25 cellular contexts compared by ENCODE assay signal in the genomic region with DNA sequence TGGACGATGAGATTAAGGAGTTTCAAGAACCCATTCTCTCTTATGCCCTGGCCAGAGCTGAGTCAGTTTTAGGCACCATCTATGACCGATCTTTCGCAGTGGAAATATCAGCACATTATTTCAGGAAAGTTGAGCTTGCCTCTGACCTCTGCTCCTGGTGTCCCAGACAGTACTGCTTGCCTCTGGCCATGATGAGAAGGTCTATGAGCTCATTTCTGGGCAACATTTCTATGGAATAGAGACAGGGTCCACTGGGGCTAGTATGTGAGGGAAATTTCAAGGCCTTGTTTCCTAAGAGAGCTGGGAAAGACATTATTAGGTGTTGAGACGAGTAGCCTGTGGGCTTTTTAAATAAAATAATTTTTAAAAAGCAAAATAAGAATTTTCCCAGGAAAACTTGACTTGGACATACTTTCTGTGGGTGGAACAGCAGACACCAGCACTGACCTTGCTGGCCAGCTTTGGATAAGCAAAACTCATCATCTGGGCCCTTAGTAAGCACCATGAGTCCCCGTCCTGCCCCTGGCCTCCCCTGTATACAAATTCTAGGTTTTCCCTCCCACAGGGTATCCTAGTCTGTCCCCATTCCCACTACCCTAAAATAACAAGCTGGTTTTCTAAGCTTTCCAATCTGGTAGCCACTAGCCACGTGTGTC. TPM values are rescaled to one million over a fixed set of nuclear protein-coding genes. Genes with fewer than 3 reads are reported as not detected.
"Had no signal": no experiment of that assay in that cellular context is flagged by ENCODE, and none has a peak within 500 bp of the region (broad histone marks: within the 10 kb centered on the region; RNA-seq: fewer than 3 reads in every experiment).

No MANE protein-coding gene starts in this region.

- ATAC-seq: activated CD4-positive, CD25-positive, alpha-beta regulatory T cell treated with anti-CD3 and anti-CD28 coated beads, Interleukin-2, amount 50 U/mL, for 24 hours; activated CD8-positive, alpha-beta T cell treated with anti-CD3 and anti-CD28 coated beads for 36 hours; activated T-cell treated with anti-CD3 and anti-CD28 coated beads, Interleukin-2, amount 50 U/mL, for 72 hours; K562; Panc1 had no signal

- H3K27me3 Mint-ChIP-seq: activated CD8-positive, alpha-beta T cell treated with anti-CD3 and anti-CD28 coated beads for 36 hours; activated naive CD4-positive, alpha-beta T cell treated with anti-CD3 and anti-CD28 coated beads, Interleukin-2, amount 10 ng/mL, durations not matched to agents 7 days and 5 days; activated naive CD8-positive, alpha-beta T cell treated with anti-CD3 and anti-CD28 coated beads for 36 hours had no signal

- H3K4me1 Mint-ChIP-seq: activated naive CD4-positive, alpha-beta T cell treated with anti-CD3 and anti-CD28 coated beads, Interleukin-2, amount 10 ng/mL, durations not matched to agents 7 days and 5 days; activated naive CD8-positive, alpha-beta T cell treated with anti-CD3 and anti-CD28 coated beads for 36 hours had no signal

- H3K9me3 Mint-ChIP-seq: activated CD8-positive, alpha-beta T cell treated with anti-CD3 and anti-CD28 coated beads for 36 hours; activated naive CD4-positive, alpha-beta T cell treated with anti-CD3 and anti-CD28 coated beads, Interleukin-2, amount 10 ng/mL, durations not matched to agents 7 days and 5 days; activated naive CD8-positive, alpha-beta T cell treated with anti-CD3 and anti-CD28 coated beads for 36 hours had no signal

- H3K27ac ChIP-seq: RWPE1 had no signal

- DNase-seq: activated CD4-positive, alpha-beta T cell treated with anti-CD3 and anti-CD28 coated beads for 4 hours; activated CD8-positive, alpha-beta memory T cell treated with anti-CD3 and anti-CD28 coated beads, Interleukin-2, amount 50 U/mL, for 4 hours; activated CD8-positive, alpha-beta T cell treated with anti-CD3 and anti-CD28 coated beads for 36 hours; activated gamma-delta T cell treated with Interleukin-2 at 50 U/mL for 16 hours; activated naive CD4-positive, alpha-beta T cell treated with anti-CD3 and anti-CD28 coated beads, Interleukin-2, amount 10 ng/mL, durations not matched to agents 7 days and 5 days; activated naive CD8-positive, alpha-beta T cell treated with anti-CD3 and anti-CD28 coated beads for 36 hours; activated T-cell treated with anti-CD3 and anti-CD28 coated beads, Interleukin-2, amount 50 U/mL, for 72 hours; anterior cingulate cortex; Karpas-422; MM.1S; NCI-H1105; NCI-H1436; NCI-H187; NCI-H2081; NCI-H510A treated with DMSO at 0.1 percent for 48 hours; NCI-H69; NK-92 treated with Interleukin-12 subunit alpha and Interleukin-12 subunit beta, amount 100 ng/mL, for 24 hours; OCI-M1; SHP77 treated with DMSO at 0.1 percent for 48 hours had no signal

- H3K4me3 ChIP-seq: K562 had no signal

- H3K27ac Mint-ChIP-seq: activated CD8-positive, alpha-beta T cell treated with anti-CD3 and anti-CD28 coated beads for 36 hours; activated naive CD4-positive, alpha-beta T cell treated with anti-CD3 and anti-CD28 coated beads, Interleukin-2, amount 10 ng/mL, durations not matched to agents 7 days and 5 days; activated naive CD8-positive, alpha-beta T cell treated with anti-CD3 and anti-CD28 coated beads for 36 hours; activated T-cell treated with anti-CD3 and anti-CD28 coated beads, Interleukin-2, amount 50 U/mL, for 72 hours; activated T-helper 2 cell treated with anti-CD3 and anti-CD28 coated beads, Interferon-gamma antibody, Interleukin-2, Interleukin-4, amounts not matched to agents 10 μg/mL and 5 μg/mL and 100 μg/mL, durations not matched to agents 14 hours and 24 hours and 36 hours; T-helper 1 cell treated with Interleukin-12 subunit alpha and Interleukin-12 subunit beta and Interleukin-4 antibody, amounts not matched to agents 30 μg/mL and 1 μg/mL, for 36 hours had no signal

- H3K4me3 Mint-ChIP-seq: activated CD8-positive, alpha-beta T cell treated with anti-CD3 and anti-CD28 coated beads for 36 hours; activated naive CD4-positive, alpha-beta T cell treated with anti-CD3 and anti-CD28 coated beads, Interleukin-2, amount 10 ng/mL, durations not matched to agents 7 days and 5 days; activated naive CD8-positive, alpha-beta T cell treated with anti-CD3 and anti-CD28 coated beads for 36 hours; activated T-cell treated with anti-CD3 and anti-CD28 coated beads, Interleukin-2, amount 50 U/mL, for 72 hours; T-helper 1 cell treated with Interleukin-12 subunit alpha and Interleukin-12 subunit beta and Interleukin-4 antibody, amounts not matched to agents 30 μg/mL and 1 μg/mL, for 36 hours had no signal

- H3K36me3 Mint-ChIP-seq: activated naive CD4-positive, alpha-beta T cell treated with anti-CD3 and anti-CD28 coated beads, Interleukin-2, amount 10 ng/mL, durations not matched to agents 7 days and 5 days; activated naive CD8-positive, alpha-beta T cell treated with anti-CD3 and anti-CD28 coated beads for 36 hours had no signal

RNA-seq across cellular contexts. Expression of gene DIO2, which starts 43.4 kb away (rescaled TPM):
- total RNA-seq: activated CD8-positive, alpha-beta T cell treated with anti-CD3 and anti-CD28 coated beads for 36 hours; activated naive CD8-positive, alpha-beta T cell treated with anti-CD3 and anti-CD28 coated beads for 36 hours; activated T-helper 2 cell treated with anti-CD3 and anti-CD28 coated beads, Interferon-gamma antibody, Interleukin-2, Interleukin-4, amounts not matched to agents 10 μg/mL and 5 μg/mL and 100 μg/mL, durations not matched to agents 14 hours and 24 hours and 36 hours; K562 had no signal
- polyA plus RNA-seq: K562 had no signal
